ENCODE assay signal across 22 cellular contexts in genomic region chr7:94314526-94314925, GRCh38.
A peak's percentile ranks its signal among the peaks of the same experiment; 100 is the strongest.
DNase-seq lines count a peak whose midpoint lies in the region; ATAC-seq and TF ChIP-seq lines count a peak whose summit lies in the region.
"Had no signal": no experiment of that assay in that cellular context is flagged by ENCODE, and none has a peak within 500 bp of the region (broad histone marks: within the 10 kb centered on the region; RNA-seq: fewer than 3 reads in every experiment).

No MANE protein-coding gene starts in this region.

- no peaks in the 10 kb centered on the region for H3K79me2 ChIP-seq in neural progenitor cell (ENCODE audit: low read depth)

- no peaks in the 10 kb centered on the region for H3K27me3 Mint-ChIP-seq in Calu3 (ENCODE audit: unreplicated experiment)
- no peaks in the 10 kb centered on the region for H3K27me3 Mint-ChIP-seq in brain
- no peaks in the 10 kb centered on the region for H3K27me3 Mint-ChIP-seq in neural progenitor cell (ENCODE audit: insufficient read depth, low read depth)

- CTCF ChIA-PET in Calu3 (lab: Charles Lee), result interaction anchor here (0.7 kb wide), 1 partner anchor 342 kb away, joined by 4 read pairs; no protein-coding TSS in a partner anchor

- TF ChIP-seq CTCF in Calu3 (IDR thresholded peaks at IDR 0.05; ENCODE audit: unreplicated experiment), result no peak
- no peak for TF ChIP-seq CTCF in brain (conservative IDR thresholded peaks at IDR 0.05)
- TF ChIP-seq CTCF in neural progenitor cell (IDR thresholded peaks at IDR 0.05), result no peak

- peak overlapping the region; percentile 5 for H2AFZ ChIP-seq in neural progenitor cell (replicated peaks)

- no peak overlapping the region for H3K4me3 ChIP-seq in neural progenitor cell
- H3K4me3 ChIP-seq: mucosa of descending colon, sigmoid colon had no signal

- no peaks in the 10 kb centered on the region for H3K27me3 ChIP-seq in neural progenitor cell
- H3K27me3 ChIP-seq: sigmoid colon had no signal

- no peak overlapping the region for H3K4me2 ChIP-seq in neural progenitor cell

- peak overlapping the region; percentile 21 for H3K9ac ChIP-seq in neural progenitor cell

- peaks cover 5% of the 10 kb centered on the region for H3K4me1 ChIP-seq in neural progenitor cell
- H3K4me1 ChIP-seq: sigmoid colon had no signal

- intact Hi-C loops in Calu3 (cut with micrococcal nuclease; ENCODE audit: unreplicated experiment), result no loop called here

- H3K4me3 Mint-ChIP-seq in Calu3 (ENCODE audit: low read depth, unreplicated experiment), result no peak overlapping the region
- H3K4me3 Mint-ChIP-seq in brain, result peak overlapping the region in 3 of 5 experiments; percentile 1 to 35 (median 2)
- H3K4me3 Mint-ChIP-seq in neural progenitor cell, result no peak overlapping the region
- H3K4me3 Mint-ChIP-seq: stimulated activated naive CD8-positive, alpha-beta T cell treated with anti-CD3 and anti-CD28 coated beads, Interleukin-15, Interleukin-2, amounts not matched to agents 100 ng/mL and 50 ng/mL, for 24 hours had no signal

- no peak overlapping the region for H3K27ac ChIP-seq in neural progenitor cell

- no peaks in the 10 kb centered on the region for H3K36me3 Mint-ChIP-seq in Calu3 (ENCODE audit: insufficient read depth, unreplicated experiment)
- H3K36me3 Mint-ChIP-seq in brain, result peaks cover 8% of the 10 kb centered on the region
- peaks cover 2% of the 10 kb centered on the region for H3K36me3 Mint-ChIP-seq in neural progenitor cell

- no peaks in the 10 kb centered on the region for H4K20me1 ChIP-seq in neural progenitor cell (ENCODE audit: low read depth)

- ATAC-seq in HG02870 (IDR thresholded peaks at IDR 0.05; ENCODE audit: unreplicated experiment) (no peak), GM21447 (IDR thresholded peaks at IDR 0.05; ENCODE audit: unreplicated experiment) (no peak)
- ATAC-seq: mucosa of descending colon had no signal

- H3K36me3 ChIP-seq in neural progenitor cell, result no peaks in the 10 kb centered on the region
- H3K36me3 ChIP-seq: sigmoid colon had no signal

- H3K9me3 Mint-ChIP-seq in Calu3 (ENCODE audit: low read depth, unreplicated experiment) (peaks cover 4% of the 10 kb centered on the region), brain (peaks cover 4 to 9% (median 7%) of the 10 kb centered on the region in 5 experiments), neural progenitor cell (peaks cover 8% of the 10 kb centered on the region)

- H3K27ac Mint-ChIP-seq in Calu3 (ENCODE audit: unreplicated experiment) (peak overlapping the region; percentile 41), brain (peak overlapping the region; percentile 10 to 92 (median 72)), neural progenitor cell (no peak overlapping the region)
- H3K27ac Mint-ChIP-seq: stimulated activated naive CD8-positive, alpha-beta T cell treated with anti-CD3 and anti-CD28 coated beads, Interleukin-15, Interleukin-2, amounts not matched to agents 100 ng/mL and 50 ng/mL, for 24 hours had no signal

- H3K4me1 Mint-ChIP-seq in Calu3 (ENCODE audit: low read depth, unreplicated experiment), result peaks cover 23% of the 10 kb centered on the region
- H3K4me1 Mint-ChIP-seq in brain, result peaks cover 30% of the 10 kb centered on the region
- peaks cover 11% of the 10 kb centered on the region for H3K4me1 Mint-ChIP-seq in neural progenitor cell

- no peaks in the 10 kb centered on the region for H3F3A ChIP-seq in neural progenitor cell (ENCODE audit: low read depth)

- no peaks in the 10 kb centered on the region for H3K9me3 ChIP-seq in neural progenitor cell (ENCODE audit: low read depth)
- H3K9me3 ChIP-seq: mucosa of descending colon, sigmoid colon had no signal

- DNase-seq in Calu3, result no peak
- peak; percentile 84 for DNase-seq in NCI-H1436 treated with DMSO at 0.1 percent for 48 hours (lab: John Stamatoyannopoulos, UW)
- no peak for DNase-seq in neural progenitor cell (ENCODE audit: low spot score)
- DNase-seq in medulla oblongata (ENCODE audit: extremely low spot score), result no peak
- DNase-seq in putamen (ENCODE audit: low spot score), result no peak
- DNase-seq: activated CD4-positive, alpha-beta T cell treated with anti-CD3 and anti-CD28 coated beads, Interleukin-2, amount 50 U/mL, for 4 hours; activated naive CD4-positive, alpha-beta T cell treated with Interleukin-2 at 50 U/mL for 16 hours; activated T-cell treated with anti-CD3 and anti-CD28 coated beads for 4 hours; AML-193; anterior cingulate cortex; HCEC 1CT; Karpas-422; mucosa of descending colon; NCI-H1048; nucleus accumbens; sigmoid colon; stimulated activated CD4-positive, alpha-beta T cell treated with anti-CD3 and anti-CD28 coated beads, Interleukin-1b, Interleukin-23, amount 100 ng/mL, for 48 hours; T-helper 1 cell had no signal

- no TSS peak for BruUV-seq in Calu3 (replicated peaks; lab: Mats Ljungman, UMichigan)

Comparison
In these comparisons a context has a peak if more than half of its experiments do, and no peak if none do; other contexts are left out.
1. H3K4me3 Mint-ChIP-seq: peak in brain (3 of 5); none in Calu3 (single experiment) and neural progenitor cell (single experiment).